29 cellular contexts compared by ENCODE assay signal in genomic region chr12:129298921-129299320, GRCh38.
"Had no signal": no experiment of that assay in that cellular context is flagged by ENCODE, and none has a peak within 500 bp of the region (broad histone marks: within the 10 kb centered on the region; RNA-seq: fewer than 3 reads in every experiment).

No MANE protein-coding gene starts in this region.

- H3K79me2 ChIP-seq: hepatocyte had no signal

- ATAC-seq: activated CD4-positive, alpha-beta T cell treated with anti-CD3 and anti-CD28 coated beads for 36 hours; activated CD8-positive, alpha-beta memory T cell treated with anti-CD3 and anti-CD28 coated beads, Interleukin-2, amount 10 ng/mL, durations not matched to agents 7 days and 5 days; activated CD8-positive, alpha-beta T cell treated with anti-CD3 and anti-CD28 coated beads, Interleukin-2, amount 10 ng/mL, durations not matched to agents 7 days and 5 days; activated naive CD8-positive, alpha-beta T cell treated with anti-CD3 and anti-CD28 coated beads, Interleukin-2, amount 50 U/mL, for 24 hours; effector memory CD8-positive, alpha-beta T cell; foreskin keratinocyte; gastrocnemius medialis; heart right ventricle had no signal

- DNase-seq: activated CD4-positive, alpha-beta memory T cell treated with anti-CD3 and anti-CD28 coated beads for 36 hours; activated CD4-positive, alpha-beta T cell treated with anti-CD3 and anti-CD28 coated beads for 36 hours; activated CD4-positive, alpha-beta T cell treated with anti-CD3 and anti-CD28 coated beads, Interleukin-2, amount 10 ng/mL, durations not matched to agents 24 days and 14 days; activated CD4-positive, CD25-positive, alpha-beta regulatory T cell; activated CD4-positive, CD25-positive, alpha-beta regulatory T cell treated with anti-CD3 and anti-CD28 coated beads, Interleukin-2, amount 50 U/mL, for 72 hours; activated CD8-positive, alpha-beta memory T cell treated with anti-CD3 and anti-CD28 coated beads, Interleukin-2, amount 10 ng/mL, durations not matched to agents 7 days and 5 days; activated CD8-positive, alpha-beta memory T cell treated with anti-CD3 and anti-CD28 coated beads, Interleukin-2, amount 50 U/mL, for 4 hours; activated CD8-positive, alpha-beta T cell treated with anti-CD3 and anti-CD28 coated beads, Interleukin-2, amount 10 ng/mL, durations not matched to agents 7 days and 5 days; activated effector memory CD4-positive, alpha-beta T cell treated with anti-CD3 and anti-CD28 coated beads, Interleukin-2, amount 50 U/mL, for 16 hours; activated naive CD4-positive, alpha-beta T cell treated with anti-CD3 and anti-CD28 coated beads for 36 hours; activated naive CD8-positive, alpha-beta T cell treated with anti-CD3 and anti-CD28 coated beads for 36 hours; activated naive CD8-positive, alpha-beta T cell treated with anti-CD3 and anti-CD28 coated beads, Interleukin-2, amount 50 U/mL, for 24 hours; activated T-cell treated with anti-CD3 and anti-CD28 coated beads, Interleukin-2, amount 50 U/mL, for 1 hour; activated T-cell treated with anti-CD3 and anti-CD28 coated beads, Interleukin-2, amount 50 U/mL, for 48 hours; amygdala; aorta; caudate nucleus; cortex of kidney; dermis blood vessel endothelial cell; effector CD4-positive, alpha-beta T cell; effector memory CD8-positive, alpha-beta T cell; erythroblast; foreskin keratinocyte; gastrocnemius medialis; heart right ventricle; T-helper 2 cell had no signal

- H3K36me3 ChIP-seq: adrenal gland, esophagus muscularis mucosa, gastrocnemius medialis, heart right ventricle had no signal

- H3K27me3 ChIP-seq: adrenal gland, esophagus muscularis mucosa, foreskin keratinocyte, gastrocnemius medialis, hepatocyte had no signal

- H2AFZ ChIP-seq: hepatocyte had no signal

- H3K9me3 ChIP-seq: adrenal gland, gastrocnemius medialis had no signal

- H3K4me3 ChIP-seq: adrenal gland, esophagus muscularis mucosa, gastrocnemius medialis, heart right ventricle, hepatocyte had no signal

- H3K27ac ChIP-seq: adrenal gland, esophagus muscularis mucosa, foreskin keratinocyte, gastrocnemius medialis, heart right ventricle, hepatocyte had no signal

- H3K4me2 ChIP-seq: hepatocyte had no signal

- H3K4me1 ChIP-seq: adrenal gland, esophagus muscularis mucosa, foreskin keratinocyte, gastrocnemius medialis, heart right ventricle had no signal
